Comparison of ENCODE assay signal across 8 cellular contexts in the genomic region with DNA sequence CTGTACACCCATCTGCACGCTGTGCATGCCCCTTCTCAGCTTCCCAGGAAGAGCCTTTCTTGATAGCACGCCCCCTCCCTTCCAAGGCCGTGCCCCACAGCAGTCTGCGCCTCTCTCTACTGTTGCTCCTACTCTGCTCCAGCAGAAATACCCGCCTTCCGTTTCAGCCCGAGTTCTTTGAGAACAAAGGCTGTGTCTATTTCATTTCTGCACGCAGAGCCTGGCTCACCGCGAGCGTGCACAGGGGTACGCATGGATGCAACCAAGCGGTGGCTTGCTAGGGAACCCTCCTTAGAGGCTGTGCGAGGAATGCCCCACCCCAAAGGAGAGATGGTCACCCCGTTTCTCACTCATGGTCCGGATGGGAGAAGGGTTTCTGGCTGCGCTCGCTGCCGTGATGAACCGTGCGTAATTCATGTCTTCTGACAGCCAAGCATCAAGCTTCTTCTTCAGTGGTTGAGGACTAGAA. TPM values are rescaled to one million over a fixed set of nuclear protein-coding genes. Genes with fewer than 3 reads are reported as not detected.
DNase-seq lines count a peak whose midpoint lies in the region; ATAC-seq, FAIRE-seq and TF ChIP-seq lines count a peak whose summit lies in the region.

No MANE protein-coding gene starts in this region.

- TF ChIP-seq CTCF in PC-9 (conservative IDR thresholded peaks at IDR 0.05) (no peak), lung (IDR thresholded peaks at IDR 0.05; ENCODE audit: control extremely low read depth, extremely low read depth) (no peak), thyroid gland (IDR thresholded peaks at IDR 0.05) (no peak)

- H3K4me3 ChIP-seq in PC-9, result peak overlapping the region; percentile 67
- peak overlapping the region; percentile 61 for H3K4me3 ChIP-seq in ectodermal cell (ENCODE audit: insufficient read depth, low read depth, low read length)
- peak overlapping the region; percentile 76 for H3K4me3 ChIP-seq in lung
- H3K4me3 ChIP-seq in thyroid gland (replicated peaks in 1 of 3), result peak overlapping the region in 2 of 3 donors; percentile 6 to 43

- TF ChIP-seq POLR2A in thyroid gland (IDR thresholded peaks at IDR 0.05) (no peak), GM12892 (IDR thresholded peaks at IDR 0.05; ENCODE audit: low read depth, low read length) (no peak)

- BruUV-seq in PC-9 (replicated peaks; lab: Mats Ljungman, UMichigan), result no TSS peak

- no peaks in the 10 kb centered on the region for H3K9me2 ChIP-seq in PC-9 (ENCODE audit: insufficient read depth)

- no peaks in the 10 kb centered on the region for H3K9me3 ChIP-seq in PC-9 (ENCODE audit: insufficient read depth, low read depth)
- no peaks in the 10 kb centered on the region for H3K9me3 ChIP-seq in ectodermal cell (ENCODE audit: control insufficient read depth, low read length)
- H3K9me3 ChIP-seq in lung (ENCODE audit: control insufficient read depth in 2 of 2, insufficient read depth in 1 of 2, low read length in 1 of 2), result no peaks in the 10 kb centered on the region
- H3K9me3 ChIP-seq in thyroid gland, result no peaks in the 10 kb centered on the region

- H3K4me1 ChIP-seq in PC-9 (replicated peaks; ENCODE audit: insufficient read depth), result 0 out of 2 replicates have a peak, but pooled peaks cover 5% of the 10 kb centered on the region
- peaks cover 4% of the 10 kb centered on the region for H3K4me1 ChIP-seq in ectodermal cell (ENCODE audit: control insufficient read depth, insufficient read depth, low read length)
- H3K4me1 ChIP-seq in lung (ENCODE audit: control insufficient read depth in 2 of 2, insufficient read depth in 2 of 2, low read length in 2 of 2), result peaks cover 0 to 2% of the 10 kb centered on the region in 2 donors
- H3K4me1 ChIP-seq in thyroid gland, result no peaks in the 10 kb centered on the region

- POLR2A ChIA-PET in PC-9 (lab: Charles Lee; ENCODE audit: unreplicated experiment), result no interaction called here

- H3K27me3 ChIP-seq in PC-9 (ENCODE audit: insufficient read depth, low read depth), result no peaks in the 10 kb centered on the region
- peaks cover 7% of the 10 kb centered on the region for H3K27me3 ChIP-seq in ectodermal cell (ENCODE audit: control insufficient read depth, insufficient read depth, low read length, poor library complexity, severe bottlenecking)
- no peaks in the 10 kb centered on the region for H3K27me3 ChIP-seq in lung (ENCODE audit: control insufficient read depth, insufficient read depth)
- H3K27me3 ChIP-seq in thyroid gland, result no peaks in the 10 kb centered on the region

- H4K20me1 ChIP-seq in PC-9 (ENCODE audit: insufficient read depth), result no peaks in the 10 kb centered on the region

- intact Hi-C loops in PC-9 (cut with micrococcal nuclease; ENCODE audit: unreplicated experiment), result loop anchor here (1.0 kb wide), 1 partner anchor 279 kb away; no protein-coding TSS in a partner anchor
- intact Hi-C loops in thyroid gland (cut with DNase I), result no loop called here

- H2AFZ ChIP-seq in PC-9, result peak overlapping the region; percentile 94

- H3K79me2 ChIP-seq in PC-9 (ENCODE audit: low read depth), result no peaks in the 10 kb centered on the region

- ATAC-seq in HG03159 (IDR thresholded peaks at IDR 0.05; ENCODE audit: unreplicated experiment), result peak; percentile 11
- ATAC-seq in lung (ENCODE audit: insufficient read depth, low FRiP score), result peak; percentile 5
- no peak for ATAC-seq in GM18870 (IDR thresholded peaks at IDR 0.05; ENCODE audit: unreplicated experiment)

- H3K4me2 ChIP-seq in PC-9, result peak overlapping the region; percentile 87

- no peak overlapping the region for H3K27ac ChIP-seq in PC-9
- H3K27ac ChIP-seq in ectodermal cell (ENCODE audit: insufficient read depth, low read depth, low read length, poor library complexity, severe bottlenecking), result peak overlapping the region; percentile 9
- peak overlapping the region in 1 of 2 donors; percentile 68 for H3K27ac ChIP-seq in lung (ENCODE audit: low read depth in 1 of 2, low read length in 1 of 2)
- H3K27ac ChIP-seq in thyroid gland, result peak overlapping the region in 1 of 3 donors; percentile 41

- 1% methylated on average over 21 of the region's 21 CpGs for WGBS in ectodermal cell, 2 experiments
- 0 to 2% methylated on average over 21 of the region's 21 CpGs for WGBS in lung, 2 donors
- 1 to 4% methylated on average over 20 to 21 of the region's 21 CpGs for WGBS in thyroid gland, 2 donors

- DNase-seq in GM03348 (ENCODE audit: low spot score), result peak; percentile 47
- no peak for DNase-seq in PC-9
- no peak for DNase-seq in lung (ENCODE audit: low spot score)
- DNase-seq in thyroid gland, result peak; percentile 15 to 21
- no peak for DNase-seq in GM12892 (ENCODE audit: insufficient read length)

- no peaks in the 10 kb centered on the region for H3F3A ChIP-seq in PC-9 (ENCODE audit: insufficient read depth, low read depth)

- FAIRE-seq in GM12892 (lab: Jason Lieb, UNC), result no peak

- CTCF ChIA-PET in PC-9 (lab: Charles Lee), result no interaction called here

- H3K36me3 ChIP-seq in PC-9 (ENCODE audit: low read depth) (no peaks in the 10 kb centered on the region), ectodermal cell (ENCODE audit: control insufficient read depth, insufficient read depth, low read length) (peaks cover 4% of the 10 kb centered on the region), lung (ENCODE audit: control insufficient read depth in 2 of 2, insufficient read depth in 2 of 2, low read length in 2 of 2) (peaks cover 0 to 7% of the 10 kb centered on the region in 2 donors), thyroid gland (peaks cover 0 to 4% of the 10 kb centered on the region in 2 donors)

RNA-seq across cellular contexts. Expression of a gene that starts 0.4 kb away (rescaled TPM):
- 2.6 and 3.2 TPM in 2 replicates for total RNA-seq in PC-9 (2021)
- 28.8 TPM for polyA plus RNA-seq in ectodermal cell (2013, experiment 1 of 4)
- 26.5 TPM for polyA plus RNA-seq in ectodermal cell (2013, experiment 2 of 4)
- polyA plus RNA-seq in ectodermal cell (2013, experiment 3 of 4), result 25.9 TPM
- 28.7 TPM for polyA plus RNA-seq in ectodermal cell (2013, experiment 4 of 4)
- total RNA-seq in lung, result 10 to 100 TPM in 1 of 2 donors, 1 to 10 TPM in 1; 7.1 to 14.0 TPM
- polyA plus RNA-seq in lung, result 1 to 10 TPM; 2.2 to 6.5 TPM
- 10 to 100 TPM in 2 of 4 donors, 1 to 10 TPM in 2; 5.7 to 12.1 (median 8.9) TPM for total RNA-seq in thyroid gland
- not detected for polyA plus RNA-seq in GM12892 (2012; ENCODE audit: missing spikeins)

Comparison
In these comparisons a context has a peak if more than half of its experiments do, and no peak if none do; other contexts are left out.
1. DNase-seq: peak in GM03348 (single experiment) and thyroid gland (2 of 2); none in PC-9 (0 of 2), lung (single experiment) and GM12892 (single experiment).
2. H3K4me3 ChIP-seq: peak in every context shown above with its lines; median percentile 76 in lung; 67 in PC-9; 61 in ectodermal cell; 24 in thyroid gland.